ENCODE assay signal across 11 cellular contexts in genomic region chr3:140170612-140171011, GRCh38.
DNase-seq lines count a peak whose midpoint lies in the region; ATAC-seq and TF ChIP-seq lines count a peak whose summit lies in the region.
"Had no signal": no experiment of that assay in that cellular context is flagged by ENCODE, and none has a peak within 500 bp of the region (broad histone marks: within the 10 kb centered on the region; RNA-seq: fewer than 3 reads in every experiment).

No MANE protein-coding gene starts in this region.

- H3K56ac ChIP-seq in mesendoderm (ENCODE audit: low read length): no peak overlapping the region

- H3K4me1 ChIP-seq in mesendoderm (ENCODE audit: control insufficient read depth, low read depth, low read length): no peaks in the 10 kb centered on the region

- H3K4me2 ChIP-seq in mesendoderm (ENCODE audit: low read length): no peak overlapping the region

- no peak overlapping the region for H3K4me3 ChIP-seq in GM06990 (replicated peaks; ENCODE audit: low read depth, low read length)
- no peak overlapping the region for H3K4me3 ChIP-seq in mesendoderm (ENCODE audit: low read length)

- no peak overlapping the region for H3K9ac ChIP-seq in mesendoderm (ENCODE audit: low read length)

- H2BK15ac ChIP-seq in mesendoderm (replicated peaks; ENCODE audit: low read depth): no peak overlapping the region

- no peak overlapping the region for H3K27ac ChIP-seq in mesendoderm (ENCODE audit: low read depth, low read length)

- H3K79me1 ChIP-seq in mesendoderm (ENCODE audit: low read length): no peaks in the 10 kb centered on the region

- TF ChIP-seq CTCF in GM06990 (IDR thresholded peaks at IDR 0.05; ENCODE audit: insufficient read depth, low read length, poor library complexity, severe bottlenecking): no peak

- H3K23ac ChIP-seq in mesendoderm (ENCODE audit: low read length): no peak overlapping the region

- H2BK120ac ChIP-seq in mesendoderm (ENCODE audit: low read depth, low read length): no peak overlapping the region

- H3K18ac ChIP-seq in mesendoderm (ENCODE audit: low read length): no peak overlapping the region

- WGBS in mesendoderm (ENCODE audit: extremely low coverage, insufficient coverage, low lambda C conversion rate): no CpG with 5 or more reads among the region's 1 CpG

- H4K8ac ChIP-seq in mesendoderm (ENCODE audit: low read depth, low read length): no peak overlapping the region

- DNase-seq in GM06990 (ENCODE audit: extremely low read depth, insufficient read length): peak; percentile 67
- DNase-seq in M059J (ENCODE audit: low read depth): peak; percentile 67
- no peak for DNase-seq in activated CD8-positive, alpha-beta memory T cell treated with anti-CD3 and anti-CD28 coated beads, Interleukin-2, amount 50 U/mL, for 48 hours
- DNase-seq in NCI-H2107 (lab: John Stamatoyannopoulos, UW): no peak
- no peak for DNase-seq in mesendoderm
- no peak for DNase-seq in activated CD4-positive, alpha-beta T cell treated with anti-CD3 and anti-CD28 coated beads for 48 hours
- DNase-seq: activated CD4-positive, alpha-beta memory T cell treated with anti-CD3 and anti-CD28 coated beads, Interleukin-2, amount 10 ng/mL, durations not matched to agents 7 days and 5 days; right cardiac atrium had no signal

- H4K5ac ChIP-seq in mesendoderm (ENCODE audit: low read length): no peak overlapping the region

- H3K4ac ChIP-seq in mesendoderm (ENCODE audit: low read depth, low read length): no peak overlapping the region

- peak; percentile 98 for ATAC-seq in GM19328 (IDR thresholded peaks at IDR 0.05; ENCODE audit: unreplicated experiment)
- peak; percentile 95 for ATAC-seq in HG02870 (IDR thresholded peaks at IDR 0.05; ENCODE audit: unreplicated experiment)
- ATAC-seq: left lobe of liver, right cardiac atrium had no signal

- H2BK5ac ChIP-seq in mesendoderm (ENCODE audit: low read length): no peak overlapping the region

- H3K36me3 ChIP-seq in GM06990 (ENCODE audit: control insufficient read depth, insufficient read depth, low read length): no peaks in the 10 kb centered on the region
- no peaks in the 10 kb centered on the region for H3K36me3 ChIP-seq in mesendoderm (ENCODE audit: control insufficient read depth, insufficient read depth, low read length)

- no peak overlapping the region for H2AK5ac ChIP-seq in mesendoderm (ENCODE audit: low read length)

- H3K79me2 ChIP-seq in mesendoderm (ENCODE audit: control insufficient read depth, insufficient read depth, low read length): no peaks in the 10 kb centered on the region

- H3K27me3 ChIP-seq in GM06990 (replicated peaks; ENCODE audit: control insufficient read depth, insufficient read depth, low read length) (no peaks in the 10 kb centered on the region), mesendoderm (ENCODE audit: insufficient read depth, low read length, poor library complexity) (no peaks in the 10 kb centered on the region)

Comparison
In these comparisons a context has a peak if more than half of its experiments do, and no peak if none do; other contexts are left out.
1. DNase-seq: peak in GM06990 (single experiment) and M059J (single experiment); none in activated CD8-positive, alpha-beta memory T cell treated with anti-CD3 and anti-CD28 coated beads, Interleukin-2, amount 50 U/mL, for 48 hours (single experiment), NCI-H2107 (single experiment), mesendoderm (single experiment) and activated CD4-positive, alpha-beta T cell treated with anti-CD3 and anti-CD28 coated beads for 48 hours (single experiment).